Comparison of ENCODE assay signal across 1 cellular context in genomic region chr17:76452102-76452645, GRCh38.
TF ChIP-seq lines count a peak whose summit lies in the region.

No MANE protein-coding gene starts in this region.

TF ChIP-seq in K562, 482 proteins besides CTCF, POLR2A, EP300 and RAD21:
- TF ChIP-seq ZNF785 (CRISPR knock-in tag; IDR thresholded peaks at IDR 0.05) (no peak), RFX7 (CRISPR knock-in tag; IDR thresholded peaks at IDR 0.05) (no peak), HDAC1 (IDR thresholded peaks at IDR 0.05) (0 out of 4 replicates have a peak, but pooled peaks of 1 of the 2 experiments have one; percentile 10), PREB (CRISPR knock-in tag; IDR thresholded peaks at IDR 0.05) (no peak; the same call in 1 of the 2 replicates), ETV5 (CRISPR knock-in tag; IDR thresholded peaks at IDR 0.05; ENCODE audit: low read depth) (no peak), ZNF277 (CRISPR knock-in tag; IDR thresholded peaks at IDR 0.05; ENCODE audit: borderline replicate concordance) (no peak), ZFX (CRISPR knock-in tag; IDR thresholded peaks at IDR 0.05) (no peak), CBX8 (IDR thresholded peaks at IDR 0.05; ENCODE audit: borderline replicate concordance, extremely low read depth, low read depth, low read length, poor library complexity, severe bottlenecking) (no peak), CHD4 (IDR thresholded peaks at IDR 0.05; ENCODE audit: insufficient read depth, insufficient replicate concordance, low read depth, low read length, poor library complexity, severe bottlenecking) (no peak), HMGN3 (IDR thresholded peaks at IDR 0.05; ENCODE audit: borderline replicate concordance, extremely low read depth, insufficient read length, low read depth, low read length) (no peak), ZBTB17 (CRISPR knock-in tag; IDR thresholded peaks at IDR 0.05) (no peak), MCM5 (IDR thresholded peaks at IDR 0.05; ENCODE audit: low read depth) (no peak), SRSF1 (IDR thresholded peaks at IDR 0.05; ENCODE audit: low read depth, low read length) (no peak), ZNF217 (CRISPR knock-in tag; IDR thresholded peaks at IDR 0.05) (no peak), VEZF1 (CRISPR knock-in tag; IDR thresholded peaks at IDR 0.05) (0 out of 2 replicates have a peak, but pooled peaks have one; percentile 27), FOSL1 (tag; conservative IDR thresholded peaks at IDR 0.05) (no peak), HDAC6 (IDR thresholded peaks at IDR 0.05; ENCODE audit: low read depth, low read length) (no peak), MEF2A (IDR thresholded peaks at IDR 0.05; ENCODE audit: control insufficient read depth, low read depth, low read length) (no peak), ZNF133 (CRISPR knock-in tag; IDR thresholded peaks at IDR 0.05) (no peak), MLX (CRISPR knock-in tag; conservative IDR thresholded peaks at IDR 0.05) (no peak), IRF1 (CRISPR knock-in tag; IDR thresholded peaks at IDR 0.05; ENCODE audit: borderline replicate concordance) (no peak), ELF1 (tag; IDR thresholded peaks at IDR 0.05) (no peak), ZNF586 (CRISPR knock-in tag; conservative IDR thresholded peaks at IDR 0.05) (no peak), RBFOX2 (IDR thresholded peaks at IDR 0.05; ENCODE audit: low read depth, low read length) (no peak), PYGO2 (tag; IDR thresholded peaks at IDR 0.05) (no peak), BCL6 (CRISPR knock-in tag; IDR thresholded peaks at IDR 0.05) (no peak), ZBTB26 (CRISPR knock-in tag; IDR thresholded peaks at IDR 0.05) (no peak), CREB3 (tag; conservative IDR thresholded peaks at IDR 0.05; ENCODE audit: low read depth) (no peak), HNRNPLL (IDR thresholded peaks at IDR 0.05; ENCODE audit: low read depth, low read length, poor library complexity, severe bottlenecking) (peak; percentile 7), HMGXB4 (CRISPR knock-in tag; IDR thresholded peaks at IDR 0.05) (0 out of 2 replicates have a peak, but pooled peaks have one; percentile 0), PRPF4 (IDR thresholded peaks at IDR 0.05; ENCODE audit: insufficient read depth, low read depth, low read length, poor library complexity, severe bottlenecking) (no peak), CCNT2 (IDR thresholded peaks at IDR 0.05; ENCODE audit: borderline replicate concordance, extremely low read depth, insufficient read length, low read depth, low read length) (peak; percentile 27), SAP30 (IDR thresholded peaks at IDR 0.05; ENCODE audit: borderline replicate concordance, insufficient read depth, low read depth, low read length, poor library complexity, severe bottlenecking) (no peak), NFE2 (IDR thresholded peaks at IDR 0.05; ENCODE audit: low read depth) (0 out of 2 replicates have a peak, but pooled peaks have one; percentile 9), NFRKB (IDR thresholded peaks at IDR 0.05; ENCODE audit: low read depth) (no peak), XRCC3 (IDR thresholded peaks at IDR 0.05) (no peak), CAMTA2 (CRISPR knock-in tag; conservative IDR thresholded peaks at IDR 0.05) (no peak), MYC (IDR thresholded peaks at IDR 0.05; ENCODE audit: low read depth, low read length) (0 out of 2 replicates have a peak, but pooled peaks have one; percentile 5), MYC (CRISPR knock-in tag; IDR thresholded peaks at IDR 0.05; ENCODE audit: borderline replicate concordance, low read depth) (no peak), ADNP (tag; IDR thresholded peaks at IDR 0.05) (no peak), ZNF395 (CRISPR knock-in tag; IDR thresholded peaks at IDR 0.05) (peak; percentile 2; the same call in 1 of the 2 replicates), SAFB (IDR thresholded peaks at IDR 0.05; ENCODE audit: borderline replicate concordance, low read depth, low read length) (no peak), SRSF7 (optimal IDR thresholded peaks at IDR 0.05; ENCODE audit: low read depth, low read length) (no peak), HDGF (IDR thresholded peaks at IDR 0.05) (no peak), ZBTB7A (IDR thresholded peaks at IDR 0.05; ENCODE audit: borderline replicate concordance, control insufficient read depth, low read depth, low read length) (peak; percentile 45; the same call in 1 of the 2 replicates), FOXM1 (IDR thresholded peaks at IDR 0.05; ENCODE audit: low read depth) (no peak), FOXM1 (CRISPR knock-in tag; IDR thresholded peaks at IDR 0.05; ENCODE audit: low read depth) (0 out of 2 replicates have a peak, but pooled peaks have one; percentile 30), CHD2 (IDR thresholded peaks at IDR 0.05; ENCODE audit: low read depth, low read length) (no peak), SMARCC2 (IDR thresholded peaks at IDR 0.05; ENCODE audit: low read depth) (no peak), NFIC (IDR thresholded peaks at IDR 0.05) (no peak), GABPB1 (CRISPR knock-in tag; IDR thresholded peaks at IDR 0.05) (peak; percentile 43; the same call in 1 of the 2 replicates)
